In genomic region chr3:196585044-196585757, GRCh38 we compare ENCODE assay signal across 15 cellular contexts.
"Had no signal": no experiment of that assay in that cellular context is flagged by ENCODE, and none has a peak within 500 bp of the region (broad histone marks: within the 10 kb centered on the region; RNA-seq: fewer than 3 reads in every experiment).

No MANE protein-coding gene starts in this region.

- DNase-seq: activated B cell treated with CpG ODN at 0.5 μM for 24 hours; activated CD4-positive, alpha-beta T cell treated with anti-CD3 and anti-CD28 coated beads, Interleukin-2, amount 10 ng/mL, durations not matched to agents 24 days and 14 days; activated T-cell treated with anti-CD3 and anti-CD28 coated beads, Interleukin-2, amount 50 U/mL, for 1 hour; esophagus squamous epithelium; foreskin melanocyte; head of caudate nucleus; left colon; natural killer cell; nucleus accumbens; sigmoid colon; stimulated activated CD4-positive, alpha-beta T cell treated with anti-CD3 and anti-CD28 coated beads, Interleukin-2, amount 100 ng/mL, for 48 hours; stimulated activated naive CD8-positive, alpha-beta T cell treated with anti-CD3 and anti-CD28 coated beads, Interleukin-15, Interleukin-2, amounts not matched to agents 100 U/mL and 50 U/mL, for 24 hours; upper lobe of left lung had no signal

- H3K27ac Mint-ChIP-seq: activated B cell treated with CpG ODN at 0.5 μM for 24 hours; activated CD4-positive, alpha-beta T cell treated with anti-CD3 and anti-CD28 coated beads, Interleukin-2, amount 10 ng/mL, durations not matched to agents 24 days and 14 days; activated naive CD4-positive, alpha-beta T cell treated with anti-CD3 and anti-CD28 coated beads, Interleukin-2, amount 50 U/mL, for 24 hours; natural killer cell had no signal

- ATAC-seq: left colon; natural killer cell; stimulated activated naive CD8-positive, alpha-beta T cell treated with anti-CD3 and anti-CD28 coated beads, Interleukin-15, Interleukin-2, amounts not matched to agents 100 U/mL and 50 U/mL, for 24 hours had no signal

- H3K27me3 Mint-ChIP-seq: activated B cell treated with CpG ODN at 0.5 μM for 24 hours; activated CD4-positive, alpha-beta T cell treated with anti-CD3 and anti-CD28 coated beads, Interleukin-2, amount 10 ng/mL, durations not matched to agents 24 days and 14 days; activated naive CD4-positive, alpha-beta T cell treated with anti-CD3 and anti-CD28 coated beads, Interleukin-2, amount 50 U/mL, for 24 hours had no signal

- H3K27me3 ChIP-seq: esophagus squamous epithelium, sigmoid colon, upper lobe of left lung had no signal

- H3K4me1 ChIP-seq: esophagus squamous epithelium, sigmoid colon, upper lobe of left lung had no signal

- H3K4me3 Mint-ChIP-seq: activated B cell treated with CpG ODN at 0.5 μM for 24 hours; activated CD4-positive, alpha-beta T cell treated with anti-CD3 and anti-CD28 coated beads, Interleukin-2, amount 10 ng/mL, durations not matched to agents 24 days and 14 days; activated naive CD4-positive, alpha-beta T cell treated with anti-CD3 and anti-CD28 coated beads, Interleukin-2, amount 50 U/mL, for 24 hours; natural killer cell had no signal

- H3K4me3 ChIP-seq: esophagus squamous epithelium, lung, sigmoid colon, upper lobe of left lung had no signal

- H3K27ac ChIP-seq: esophagus squamous epithelium, sigmoid colon, upper lobe of left lung had no signal

- H3K4me1 Mint-ChIP-seq: activated B cell treated with CpG ODN at 0.5 μM for 24 hours had no signal

- H3K9me3 Mint-ChIP-seq: activated B cell treated with CpG ODN at 0.5 μM for 24 hours; activated CD4-positive, alpha-beta T cell treated with anti-CD3 and anti-CD28 coated beads, Interleukin-2, amount 10 ng/mL, durations not matched to agents 24 days and 14 days; activated naive CD4-positive, alpha-beta T cell treated with anti-CD3 and anti-CD28 coated beads, Interleukin-2, amount 50 U/mL, for 24 hours; natural killer cell had no signal

- H3K9me3 ChIP-seq: esophagus squamous epithelium, sigmoid colon, upper lobe of left lung had no signal
